Comparison of ENCODE assay signal across 8 cellular contexts in genomic region chr4:103915224-103915869, GRCh38.
DNase-seq lines count a peak whose midpoint lies in the region; TF ChIP-seq lines count a peak whose summit lies in the region.

No MANE protein-coding gene starts in this region.

- no peaks in the 10 kb centered on the region for H3K23me2 ChIP-seq in H9 (ENCODE audit: insufficient read length, low read depth, low read length, poor library complexity, severe bottlenecking)

- H3K18ac ChIP-seq in H9 (ENCODE audit: insufficient read length, low read depth, low read length), result no peak overlapping the region

- H3K79me1 ChIP-seq in H9 (ENCODE audit: insufficient read depth, low read depth, low read length, poor library complexity, severe bottlenecking), result no peaks in the 10 kb centered on the region

- H3K36me3 ChIP-seq in osteoblast (ENCODE audit: insufficient read depth, low read length), result no peaks in the 10 kb centered on the region

- H3K56ac ChIP-seq in H9 (ENCODE audit: insufficient read length, low read depth, low read length), result no peak overlapping the region

- no peak overlapping the region for H2AK5ac ChIP-seq in H9 (ENCODE audit: insufficient read length, low read length)

- no peak overlapping the region for H2BK12ac ChIP-seq in H9 (ENCODE audit: insufficient read length, low read depth, low read length)

- H3K4me3 ChIP-seq in osteoblast (ENCODE audit: insufficient read depth, low read length), result no peak overlapping the region

- no peak overlapping the region for H4K8ac ChIP-seq in H9 (replicated peaks; ENCODE audit: insufficient read length, low read depth, low read length)

- H3K27ac Mint-ChIP-seq in H9 (peak overlapping the region in 1 of 3 experiments; percentile 76; a peak in 1 of 7 replicates), brain (no peak overlapping the region)

- H3K14ac ChIP-seq in H9 (ENCODE audit: insufficient read depth, low read length), result no peak overlapping the region

- H2BK20ac ChIP-seq in H9 (ENCODE audit: low read depth, low read length, poor library complexity, severe bottlenecking), result no peak overlapping the region

- no peaks in the 10 kb centered on the region for H3K4me1 ChIP-seq in H9 (ENCODE audit: insufficient read depth, low read length)
- H3K4me1 ChIP-seq in osteoblast (ENCODE audit: insufficient read depth, low read length), result no peaks in the 10 kb centered on the region

- H3T11ph ChIP-seq in H9 (ENCODE audit: low read length), result no peak overlapping the region

- no peak overlapping the region for H4K5ac ChIP-seq in H9 (ENCODE audit: insufficient read length, low read depth, low read length)

- TF ChIP-seq CTCF in H9 (conservative IDR thresholded peaks at IDR 0.05), result peak; percentile 78
- peak; percentile 73 to 77 for TF ChIP-seq CTCF in brain (conservative IDR thresholded peaks at IDR 0.05)
- peak; percentile 56 for TF ChIP-seq CTCF in osteoblast (IDR thresholded peaks at IDR 0.05; ENCODE audit: extremely low read depth, low read depth, low read length)

- no peaks in the 10 kb centered on the region for H3K4me1 Mint-ChIP-seq in H9
- H3K4me1 Mint-ChIP-seq in brain, result no peaks in the 10 kb centered on the region

- WGBS in H9 (ENCODE audit: extremely low coverage, insufficient read length, low lambda C conversion rate), result no CpG with 5 or more reads among the region's 3 CpGs

- no peak overlapping the region for H3K4me3 Mint-ChIP-seq in H9
- H3K4me3 Mint-ChIP-seq in brain, result no peak overlapping the region

- H3K23ac ChIP-seq in H9 (ENCODE audit: insufficient read length, low read depth, low read length), result no peak overlapping the region

- H4K20me1 ChIP-seq in H9 (ENCODE audit: control insufficient read depth, insufficient read depth, insufficient read length), result no peaks in the 10 kb centered on the region
- no peaks in the 10 kb centered on the region for H4K20me1 ChIP-seq in osteoblast (ENCODE audit: insufficient read depth, low read length)

- H2BK120ac ChIP-seq in H9 (ENCODE audit: low read depth, low read length, poor library complexity, severe bottlenecking), result no peak overlapping the region

- H3K9me3 Mint-ChIP-seq in H9 (no peaks in the 10 kb centered on the region), brain (no peaks in the 10 kb centered on the region)

- H3K79me2 ChIP-seq in H9 (ENCODE audit: insufficient read depth, low read length) (no peaks in the 10 kb centered on the region), osteoblast (ENCODE audit: insufficient read depth, low read length) (no peaks in the 10 kb centered on the region)

- H3K27me3 ChIP-seq in H9 (ENCODE audit: insufficient read depth, low read length) (no peaks in the 10 kb centered on the region), osteoblast (ENCODE audit: insufficient read depth, low read length) (no peaks in the 10 kb centered on the region)

- H3K4ac ChIP-seq in H9 (ENCODE audit: low read depth, low read length), result no peak overlapping the region

- no peak overlapping the region for H2BK15ac ChIP-seq in H9 (ENCODE audit: low read depth, low read length)

- H3K4me2 ChIP-seq in H9 (ENCODE audit: insufficient read depth, insufficient read length, low read length) (no peak overlapping the region), osteoblast (ENCODE audit: insufficient read depth, low read length) (no peak overlapping the region)

- H3K36me3 Mint-ChIP-seq in H9 (ENCODE audit: insufficient read depth in 1 of 3, low read depth in 3 of 3) (no peaks in the 10 kb centered on the region), brain (no peaks in the 10 kb centered on the region)

- no peak overlapping the region for H2BK5ac ChIP-seq in H9 (ENCODE audit: insufficient read length, low read length)

- H3K9me3 ChIP-seq in H9 (ENCODE audit: control insufficient read depth, low read depth, low read length) (no peaks in the 10 kb centered on the region), osteoblast (ENCODE audit: low read depth, low read length) (no peaks in the 10 kb centered on the region)

- H2AFZ ChIP-seq in H9 (ENCODE audit: low read length) (no peak overlapping the region), osteoblast (ENCODE audit: low read length) (no peak overlapping the region)

- H3K9ac ChIP-seq in H9 (ENCODE audit: extremely low read depth, insufficient read length, low read length), result no peak overlapping the region

- no peaks in the 10 kb centered on the region for H3K27me3 Mint-ChIP-seq in H9 (ENCODE audit: low read depth)
- H3K27me3 Mint-ChIP-seq in brain, result no peaks in the 10 kb centered on the region

- DNase-seq in DMS 273 (lab: John Stamatoyannopoulos, UW; ENCODE audit: unreplicated experiment) (peak; percentile 23), DMS 273 treated with DMSO at 0.1 percent for 48 hours (lab: John Stamatoyannopoulos, UW) (no peak), H9 (no peak), LoVo (ENCODE audit: low spot score) (peak; percentile 35), osteoblast (ENCODE audit: insufficient read length, low spot score, missing footprints) (no peak), activated T-cell treated with anti-CD3 and anti-CD28 coated beads for 4 hours (no peak), NOMO-1 treated with dmso at 0.1 percent for 144 hours (lab: John Stamatoyannopoulos, UW; ENCODE audit: unreplicated experiment) (no peak)

- H3K27ac ChIP-seq in H9 (ENCODE audit: insufficient read length, low read depth, low read length) (no peak overlapping the region), osteoblast (ENCODE audit: low read depth, low read length) (no peak overlapping the region)

- H4K91ac ChIP-seq in H9 (ENCODE audit: insufficient read length, low read depth, low read length), result no peak overlapping the region

Comparison
In these comparisons a context has a peak if more than half of its experiments do, and no peak if none do; other contexts are left out.
1. DNase-seq: peak in DMS 273 (single experiment) and LoVo (single experiment); none in DMS 273 treated with DMSO at 0.1 percent for 48 hours (single experiment), H9 (single experiment), osteoblast (single experiment), activated T-cell treated with anti-CD3 and anti-CD28 coated beads for 4 hours (single experiment) and NOMO-1 treated with dmso at 0.1 percent for 144 hours (single experiment).
2. Peak in every context shown above with its lines, with median percentiles within 50 percentile points of each other: CTCF ChIP-seq.